ENCODE assay signal across 8 cellular contexts in genomic region chr17:74859439-74860228, GRCh38. TPM values are rescaled to one million over a fixed set of nuclear protein-coding genes. Genes with fewer than 3 reads are reported as not detected.
DNase-seq lines count a peak whose midpoint lies in the region; ATAC-seq and TF ChIP-seq lines count a peak whose summit lies in the region.

TSS of gene GRIN2C (minus strand) at chr17:74859885. CDS start at chr17:74855092, 4,793 bp downstream.

- H3K4me3 ChIP-seq in GM12875 (ENCODE audit: low read depth, low read length): no peak within 1 kb of the TSS
- H3K4me3 ChIP-seq in dorsolateral prefrontal cortex: peak within 1 kb of the TSS in 56 of 59 donors; percentile 10 to 66 (median 46)
- H3K4me3 ChIP-seq in GM23248: no peak within 1 kb of the TSS
- no peak within 1 kb of the TSS for H3K4me3 ChIP-seq in PC-9

- H2AFZ ChIP-seq in GM23248 (no peak within 1 kb of the TSS), PC-9 (no peak within 1 kb of the TSS)

- H3K27me3 ChIP-seq in dorsolateral prefrontal cortex (peaks cover 0 to 57% (median 32%) of the 10 kb centered on the region in 45 donors), GM23248 (replicated peaks; ENCODE audit: insufficient read depth) (peaks cover 62% of the 10 kb centered on the region), PC-9 (ENCODE audit: insufficient read depth, low read depth) (peaks cover 48% of the 10 kb centered on the region)

- H3K4me2 ChIP-seq in GM23248 (ENCODE audit: unreplicated experiment) (no peak within 1 kb of the TSS), PC-9 (no peak within 1 kb of the TSS)

- CTCF ChIA-PET in PC-9 (lab: Charles Lee): interaction anchor here (0.7 to 1.1 kb wide), 2 partner anchors 202 to 597 kb away, joined by 3 read pairs; partner anchors contain the start of gene TMEM94

- TF ChIP-seq CTCF in GM12875 (IDR thresholded peaks at IDR 0.05; ENCODE audit: borderline replicate concordance, insufficient read depth, low read depth, low read length) (peak; percentile 19; the same call in 1 of the 2 replicates), dorsolateral prefrontal cortex (IDR thresholded peaks at IDR 0.05 in 54 of 56, conservative IDR thresholded peaks at IDR 0.05 in 2 of 56; ENCODE audit: low read depth in 1 of 56, partially characterized antibody in 56 of 56) (peak in 43 of 56 donors; percentile 10 to 69 (median 42)), PC-9 (conservative IDR thresholded peaks at IDR 0.05) (no peak)

- no peaks in the 10 kb centered on the region for H3K9me3 ChIP-seq in GM23248 (ENCODE audit: low read depth)
- no peaks in the 10 kb centered on the region for H3K9me3 ChIP-seq in PC-9 (ENCODE audit: insufficient read depth, low read depth)

- no TSS peak for BruUV-seq in PC-9 (replicated peaks; lab: Mats Ljungman, UMichigan)

- POLR2A ChIA-PET in PC-9 (lab: Charles Lee; ENCODE audit: unreplicated experiment): no interaction called here

- H3K36me3 ChIP-seq in GM23248 (ENCODE audit: low read depth) (no peaks in the 10 kb centered on the region), PC-9 (ENCODE audit: low read depth) (no peaks in the 10 kb centered on the region)

- H3K9me2 ChIP-seq in GM23248 (ENCODE audit: insufficient read depth) (no peaks in the 10 kb centered on the region), PC-9 (ENCODE audit: insufficient read depth) (no peaks in the 10 kb centered on the region)

- H3K4me1 ChIP-seq in GM23248 (ENCODE audit: insufficient read depth) (no peaks in the 10 kb centered on the region), PC-9 (replicated peaks; ENCODE audit: insufficient read depth) (no peaks in the 10 kb centered on the region)

- WGBS in GM23248 (ENCODE audit: low coverage in 1 of 2, low lambda C conversion rate in 2 of 2, missing lambda C conversion rate in 2 of 2), 2 experiments: 3% methylated on average over 31 to 59 of the region's 72 CpGs

- no peak within 1 kb of the TSS for H3K9ac ChIP-seq in GM23248

- no peaks in the 10 kb centered on the region for H3K79me2 ChIP-seq in GM23248 (ENCODE audit: insufficient read depth)
- no peaks in the 10 kb centered on the region for H3K79me2 ChIP-seq in PC-9 (ENCODE audit: low read depth)

- H3K27ac ChIP-seq in dorsolateral prefrontal cortex: peak within 1 kb of the TSS in 45 of 59 donors; percentile 6 to 91 (median 63)
- no peak within 1 kb of the TSS for H3K27ac ChIP-seq in GM23248
- H3K27ac ChIP-seq in PC-9: no peak within 1 kb of the TSS

- H3F3A ChIP-seq in GM23248 (ENCODE audit: insufficient read depth): no peaks in the 10 kb centered on the region
- H3F3A ChIP-seq in PC-9 (ENCODE audit: insufficient read depth, low read depth): peaks cover 2% of the 10 kb centered on the region; the same call in 1 of the 2 replicates

- in situ Hi-C loops in GM23248 (cut with MboI): loop anchor here (10.0 kb wide), 1 partner anchor 115 kb away; the partner anchor contains the start of gene NHERF1

- H4K20me1 ChIP-seq in GM23248 (ENCODE audit: insufficient read depth) (no peaks in the 10 kb centered on the region), PC-9 (ENCODE audit: insufficient read depth) (no peaks in the 10 kb centered on the region)

- ATAC-seq in SK-N-SH treated with all-trans-retinoic acid at 6 μM for 48 hours: peak; percentile 31
- no peak for ATAC-seq in GM18520 (IDR thresholded peaks at IDR 0.05; ENCODE audit: unreplicated experiment)

- no peak for DNase-seq in dorsolateral prefrontal cortex
- DNase-seq in retina: peak; percentile 32
- DNase-seq in activated CD4-positive, CD25-positive, alpha-beta regulatory T cell (lab: John Stamatoyannopoulos, UW): no peak
- DNase-seq in GM23248: no peak
- DNase-seq in PC-9: no peak

- intact Hi-C loops in dorsolateral prefrontal cortex (cut with DNase I): loop anchor here (5.0 to 10.0 kb wide), 3 partner anchors 112 to 205 kb away; partner anchors contain the start of gene NHERF1 (in 1 of the 2)
- intact Hi-C loops in PC-9 (cut with micrococcal nuclease; ENCODE audit: unreplicated experiment): no loop called here

TF ChIP-seq in SK-N-SH treated with all-trans-retinoic acid at 6 μM for 48 hours, 23 proteins besides CTCF, POLR2A, EP300 and RAD21 (continues in another document):
- no peak for TF ChIP-seq POU6F1 (CRISPR knock-in tag; IDR thresholded peaks at IDR 0.05; ENCODE audit: borderline replicate concordance, low read depth)
- no peak for TF ChIP-seq PPARA (CRISPR knock-in tag; IDR thresholded peaks at IDR 0.05; ENCODE audit: borderline replicate concordance)
- TF ChIP-seq ZNF70 (CRISPR knock-in tag; IDR thresholded peaks at IDR 0.05): no peak
- no peak for TF ChIP-seq ISL1 (CRISPR knock-in tag; IDR thresholded peaks at IDR 0.05)
- no peak for TF ChIP-seq PATZ1 (CRISPR knock-in tag; IDR thresholded peaks at IDR 0.05; ENCODE audit: borderline replicate concordance)
- no peak for TF ChIP-seq GLIS3 (CRISPR knock-in tag; IDR thresholded peaks at IDR 0.05)
- TF ChIP-seq ZFP3 (CRISPR knock-in tag; IDR thresholded peaks at IDR 0.05): no peak
- no peak for TF ChIP-seq ZNF8 (CRISPR knock-in tag; IDR thresholded peaks at IDR 0.05)
- no peak for TF ChIP-seq TOX (CRISPR knock-in tag; IDR thresholded peaks at IDR 0.05; ENCODE audit: borderline replicate concordance)
- TF ChIP-seq ZNF565 (CRISPR knock-in tag; conservative IDR thresholded peaks at IDR 0.05; ENCODE audit: low read depth): no peak
- no peak for TF ChIP-seq CREB5 (CRISPR knock-in tag; IDR thresholded peaks at IDR 0.05; ENCODE audit: low read depth)
- no peak for TF ChIP-seq CSDC2 (CRISPR knock-in tag; IDR thresholded peaks at IDR 0.05)
- no peak for TF ChIP-seq ARNTL (CRISPR knock-in tag; IDR thresholded peaks at IDR 0.05; ENCODE audit: borderline replicate concordance, low read depth)
- no peak for TF ChIP-seq TSHZ2 (CRISPR knock-in tag; IDR thresholded peaks at IDR 0.05)

RNA-seq across cellular contexts. Expression of gene GRIN2C, which starts in this region (rescaled TPM):
- total RNA-seq in dorsolateral prefrontal cortex (10 to 100 TPM; 10.3 to 74.2 (median 26.7) TPM), PC-9 (2021) (0.11 TPM in 1 of 2 replicates, not detected in the other)
- total RNA-seq in GM23248 (2014; rRNA removed; shearing (Covaris generic)): not detected in 2 replicates
- polyA plus RNA-seq in GM23248 (2016; fragmentation: Nextera tagmentation; extraction: Ambion mirVana): not detected in 2 replicates

Comparison
In these comparisons a context has a peak if more than half of its experiments do, and no peak if none do; other contexts are left out.
1. RNA of gene GRIN2C (total RNA-seq): 10.3 to 74.2 TPM in dorsolateral prefrontal cortex; 0.11 TPM in PC-9 and not detected in GM23248; every median in the first group is over 10 times any median in the second.
2. H3K4me3 ChIP-seq: peak in dorsolateral prefrontal cortex (56 of 59); none in GM12875 (single experiment), GM23248 (single experiment) and PC-9 (single experiment).
3. H3K27ac ChIP-seq: peak in dorsolateral prefrontal cortex (45 of 59); none in GM23248 (single experiment) and PC-9 (single experiment).